Comparison of ENCODE assay signal across 1 cellular context in the genomic region with DNA sequence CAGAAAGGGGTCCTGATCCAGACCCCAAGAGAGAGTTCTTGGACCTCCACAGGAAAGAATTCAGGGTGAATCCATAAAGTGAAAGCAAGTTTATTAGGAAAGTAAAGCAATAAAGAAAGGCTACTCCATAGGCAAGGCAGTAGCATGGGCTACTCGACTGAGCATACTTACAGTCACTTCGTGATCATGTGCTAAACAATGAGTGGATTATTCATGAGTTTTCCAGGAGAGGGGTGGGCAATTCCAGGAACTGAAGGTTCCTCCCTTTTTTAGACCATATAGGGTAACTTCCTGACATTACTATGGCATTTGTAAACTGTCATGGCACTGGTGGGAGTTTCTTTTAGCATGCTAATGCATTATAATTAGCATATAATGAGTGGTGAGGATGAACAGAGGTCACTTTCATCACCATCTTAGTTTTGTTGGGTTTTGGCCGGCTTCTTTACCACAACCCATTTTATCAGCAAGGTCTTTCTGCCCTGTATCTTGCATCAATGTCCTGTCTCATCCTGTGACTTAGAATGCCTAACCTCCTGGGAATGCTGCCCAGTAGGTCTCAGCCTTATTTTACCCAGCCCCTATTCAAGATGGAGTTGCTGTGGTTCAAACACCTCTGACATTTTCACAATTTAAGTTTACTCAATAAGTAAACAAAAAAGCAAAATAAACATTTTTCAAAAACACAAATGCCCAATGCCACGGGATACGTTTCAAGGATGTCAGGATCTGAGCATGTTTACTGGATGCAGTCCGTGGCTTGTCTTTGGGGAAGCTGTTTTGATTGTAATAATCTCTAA.
TF ChIP-seq lines count a peak whose summit lies in the region.

No MANE protein-coding gene starts in this region.

TF ChIP-seq in K562, 482 proteins besides CTCF, POLR2A, EP300 and RAD21 (continued from another document and continues in another):
- TF ChIP-seq, protein P1, sequence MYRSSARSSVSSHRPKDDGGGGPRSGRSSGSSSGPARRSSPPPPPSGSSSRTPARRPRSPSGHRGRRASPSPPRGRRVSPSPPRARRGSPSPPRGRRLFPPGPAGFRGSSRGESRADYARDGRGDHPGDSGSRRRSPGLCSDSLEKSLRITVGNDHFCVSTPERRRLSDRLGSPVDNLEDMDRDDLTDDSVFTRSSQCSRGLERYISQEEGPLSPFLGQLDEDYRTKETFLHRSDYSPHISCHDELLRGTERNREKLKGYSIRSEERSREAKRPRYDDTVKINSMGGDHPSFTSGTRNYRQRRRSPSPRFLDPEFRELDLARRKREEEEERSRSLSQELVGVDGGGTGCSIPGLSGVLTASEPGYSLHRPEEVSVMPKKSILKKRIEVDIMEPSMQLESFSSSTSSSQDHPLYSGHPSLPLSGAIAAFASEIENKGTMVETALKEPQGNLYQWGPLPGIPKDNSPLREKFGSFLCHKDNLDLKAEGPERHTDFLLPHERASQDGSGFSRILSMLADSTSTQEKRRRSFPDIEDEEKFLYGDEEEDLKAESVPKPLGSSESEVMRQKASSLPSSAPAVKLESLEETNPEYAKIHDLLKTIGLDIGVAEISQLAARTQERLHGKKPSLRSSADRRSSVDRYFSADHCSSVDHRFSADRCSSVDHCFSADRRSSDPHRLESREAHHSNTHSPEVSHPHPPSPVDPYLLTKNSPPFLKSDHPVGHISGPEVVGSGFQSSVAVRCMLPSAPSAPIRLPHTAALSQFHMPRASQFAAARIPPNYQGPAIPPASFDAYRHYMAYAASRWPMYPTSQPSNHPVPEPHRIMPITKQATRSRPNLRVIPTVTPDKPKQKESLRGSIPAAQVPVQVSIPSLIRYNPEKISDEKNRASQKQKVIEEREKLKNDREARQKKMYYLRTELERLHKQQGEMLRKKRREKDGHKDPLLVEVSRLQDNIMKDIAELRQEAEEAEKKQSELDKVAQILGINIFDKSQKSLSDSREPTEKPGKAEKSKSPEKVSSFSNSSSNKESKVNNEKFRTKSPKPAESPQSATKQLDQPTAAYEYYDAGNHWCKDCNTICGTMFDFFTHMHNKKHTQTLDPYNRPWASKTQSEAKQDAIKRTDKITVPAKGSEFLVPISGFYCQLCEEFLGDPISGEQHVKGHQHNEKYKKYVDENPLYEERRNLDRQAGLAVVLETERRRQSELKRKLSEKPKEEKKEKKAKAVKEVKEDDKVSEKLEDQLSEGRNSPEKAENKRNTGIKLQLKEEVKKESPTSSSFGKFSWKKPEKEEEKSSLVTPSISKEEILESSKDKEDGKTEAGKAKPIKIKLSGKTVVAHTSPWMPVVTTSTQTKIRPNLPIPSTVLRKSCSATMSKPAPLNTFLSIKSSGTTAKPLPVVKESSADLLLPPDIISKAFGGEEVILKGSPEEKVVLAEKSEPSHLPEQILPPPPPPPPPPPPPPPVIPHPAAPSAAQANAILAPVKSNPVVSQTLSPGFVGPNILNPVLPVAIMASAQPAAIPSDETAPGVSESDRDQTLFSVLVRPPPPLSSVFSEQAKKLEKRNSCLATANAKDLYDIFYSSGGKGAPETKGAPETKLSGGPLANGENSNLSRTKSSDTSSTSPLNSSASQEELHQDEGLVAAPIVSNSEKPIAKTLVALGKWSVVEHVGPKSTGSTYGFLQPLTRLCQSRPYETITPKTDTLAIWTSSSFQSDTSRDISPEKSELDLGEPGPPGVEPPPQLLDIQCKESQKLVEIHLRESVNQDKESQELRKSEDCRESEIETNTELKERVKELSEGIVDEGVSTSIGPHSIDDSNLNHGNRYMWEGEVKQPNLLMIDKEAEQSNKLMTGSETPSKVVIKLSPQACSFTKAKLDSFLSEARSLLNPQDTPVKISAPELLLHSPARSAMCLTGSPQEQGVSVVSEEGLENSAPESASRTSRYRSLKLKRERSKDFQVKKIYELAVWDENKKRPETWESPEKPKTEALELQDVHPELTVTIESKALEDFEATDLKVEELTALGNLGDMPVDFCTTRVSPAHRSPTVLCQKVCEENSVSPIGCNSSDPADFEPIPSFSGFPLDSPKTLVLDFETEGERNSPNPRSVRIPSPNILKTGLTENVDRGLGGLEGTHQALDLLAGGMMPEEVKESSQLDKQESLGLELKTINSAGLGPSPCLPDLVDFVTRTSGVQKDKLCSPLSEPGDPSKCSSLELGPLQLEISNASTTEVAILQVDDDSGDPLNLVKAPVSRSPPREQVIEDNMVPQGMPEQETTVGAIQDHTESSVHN (IDR thresholded peaks at IDR 0.05; ENCODE audit: borderline replicate concordance in 1 of 2, low read depth in 1 of 2), result 0 out of 4 replicates have a peak, but pooled peaks of 1 of the 2 experiments have one; percentile 63
- peak; percentile 99 for TF ChIP-seq CUX1 (CRISPR knock-in tag; IDR thresholded peaks at IDR 0.05)
- TF ChIP-seq ELF2 (CRISPR knock-in tag; IDR thresholded peaks at IDR 0.05), result peak; percentile 93
- peak; percentile 82 for TF ChIP-seq SUPT5H (IDR thresholded peaks at IDR 0.05)
- no peak for TF ChIP-seq KAT7 (CRISPR knock-in tag; IDR thresholded peaks at IDR 0.05; ENCODE audit: borderline replicate concordance)
- peak; percentile 32; the same call in 1 of the 2 replicates for TF ChIP-seq NFE2 (IDR thresholded peaks at IDR 0.05; ENCODE audit: low read depth)
- 0 out of 2 replicates have a peak, but pooled peaks have one; percentile 23 for TF ChIP-seq POLR2G (IDR thresholded peaks at IDR 0.05; ENCODE audit: low read depth, low read length)
- peak; percentile 51; the same call in 1 of the 2 replicates for TF ChIP-seq POLR2AphosphoS2 (IDR thresholded peaks at IDR 0.05; ENCODE audit: low read length)
- TF ChIP-seq TBL1XR1 (IDR thresholded peaks at IDR 0.05; ENCODE audit: low read length in 2 of 2), result no peak
- 0 out of 4 replicates have a peak, but pooled peaks of 1 of the 2 experiments have one; percentile 24 for TF ChIP-seq RCOR1 (IDR thresholded peaks at IDR 0.05; ENCODE audit: borderline replicate concordance in 1 of 2, low read depth in 2 of 2, low read length in 2 of 2)
- TF ChIP-seq TBP (optimal IDR thresholded peaks at IDR 0.05; ENCODE audit: low read depth, low read length), result peak; percentile 43
- no peak for TF ChIP-seq ZFX (CRISPR knock-in tag; IDR thresholded peaks at IDR 0.05)
- TF ChIP-seq FOXA3 (CRISPR knock-in tag; conservative IDR thresholded peaks at IDR 0.05 in 1 of 2, IDR thresholded peaks at IDR 0.05 in 1 of 2), result 0 out of 4 replicates have a peak, but pooled peaks of 1 of the 2 experiments have one; percentile 40
- no peak for TF ChIP-seq WHSC1 (IDR thresholded peaks at IDR 0.05; ENCODE audit: low read length)
- TF ChIP-seq ATF1 (CRISPR knock-in tag; IDR thresholded peaks at IDR 0.05), result no peak
- peak; percentile 68 for TF ChIP-seq ATF1 (tag; IDR thresholded peaks at IDR 0.05)
- no peak for TF ChIP-seq TSC22D4 (tag; IDR thresholded peaks at IDR 0.05)
- TF ChIP-seq, protein P2, sequence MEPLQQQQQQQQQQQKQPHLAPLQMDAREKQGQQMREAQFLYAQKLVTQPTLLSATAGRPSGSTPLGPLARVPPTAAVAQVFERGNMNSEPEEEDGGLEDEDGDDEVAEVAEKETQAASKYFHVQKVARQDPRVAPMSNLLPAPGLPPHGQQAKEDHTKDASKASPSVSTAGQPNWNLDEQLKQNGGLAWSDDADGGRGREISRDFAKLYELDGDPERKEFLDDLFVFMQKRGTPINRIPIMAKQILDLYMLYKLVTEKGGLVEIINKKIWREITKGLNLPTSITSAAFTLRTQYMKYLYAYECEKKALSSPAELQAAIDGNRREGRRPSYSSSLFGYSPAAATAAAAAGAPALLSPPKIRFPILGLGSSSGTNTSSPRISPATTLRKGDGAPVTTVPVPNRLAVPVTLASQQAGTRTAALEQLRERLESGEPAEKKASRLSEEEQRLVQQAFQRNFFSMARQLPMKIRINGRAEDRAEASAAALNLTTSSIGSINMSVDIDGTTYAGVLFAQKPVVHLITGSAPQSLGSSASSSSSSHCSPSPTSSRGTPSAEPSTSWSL (CRISPR knock-in tag; IDR thresholded peaks at IDR 0.05; ENCODE audit: borderline replicate concordance), result peak; percentile 97; the same call in 1 of the 2 replicates
- TF ChIP-seq SMAD1 (IDR thresholded peaks at IDR 0.05; ENCODE audit: low read depth, low read length, partially characterized antibody), result peak; percentile 74
- TF ChIP-seq KLF10 (CRISPR knock-in tag; IDR thresholded peaks at IDR 0.05), result peak; percentile 92
- TF ChIP-seq ATF4 (CRISPR knock-in tag; IDR thresholded peaks at IDR 0.05), result peak; percentile 96
- TF ChIP-seq ZNF780A (CRISPR knock-in tag; IDR thresholded peaks at IDR 0.05), result 0 out of 2 replicates have a peak, but pooled peaks have one; percentile 72
- TF ChIP-seq ZNF707 (CRISPR knock-in tag; conservative IDR thresholded peaks at IDR 0.05), result peak; percentile 83
- no peak for TF ChIP-seq CBX5 (IDR thresholded peaks at IDR 0.05; ENCODE audit: borderline replicate concordance, low read depth)
- TF ChIP-seq SRSF1 (IDR thresholded peaks at IDR 0.05; ENCODE audit: low read depth, low read length), result no peak
- peak; percentile 77 for TF ChIP-seq ZNF324 (CRISPR knock-in tag; IDR thresholded peaks at IDR 0.05)
- no peak for TF ChIP-seq ZNF431 (CRISPR knock-in tag; IDR thresholded peaks at IDR 0.05)
- TF ChIP-seq, protein P3, sequence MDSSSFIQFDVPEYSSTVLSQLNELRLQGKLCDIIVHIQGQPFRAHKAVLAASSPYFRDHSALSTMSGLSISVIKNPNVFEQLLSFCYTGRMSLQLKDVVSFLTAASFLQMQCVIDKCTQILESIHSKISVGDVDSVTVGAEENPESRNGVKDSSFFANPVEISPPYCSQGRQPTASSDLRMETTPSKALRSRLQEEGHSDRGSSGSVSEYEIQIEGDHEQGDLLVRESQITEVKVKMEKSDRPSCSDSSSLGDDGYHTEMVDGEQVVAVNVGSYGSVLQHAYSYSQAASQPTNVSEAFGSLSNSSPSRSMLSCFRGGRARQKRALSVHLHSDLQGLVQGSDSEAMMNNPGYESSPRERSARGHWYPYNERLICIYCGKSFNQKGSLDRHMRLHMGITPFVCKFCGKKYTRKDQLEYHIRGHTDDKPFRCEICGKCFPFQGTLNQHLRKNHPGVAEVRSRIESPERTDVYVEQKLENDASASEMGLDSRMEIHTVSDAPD (CRISPR knock-in tag; IDR thresholded peaks at IDR 0.05), result peak; percentile 87
- no peak for TF ChIP-seq HNRNPLL (IDR thresholded peaks at IDR 0.05; ENCODE audit: low read depth, low read length, poor library complexity, severe bottlenecking)
- TF ChIP-seq NELFE (IDR thresholded peaks at IDR 0.05; ENCODE audit: insufficient read depth, insufficient read length), result no peak
- TF ChIP-seq KDM4B (IDR thresholded peaks at IDR 0.05; ENCODE audit: borderline replicate concordance in 2 of 2, low read depth in 1 of 2), result no peak; a peak in 1 of 4 replicates
- TF ChIP-seq CBFB (CRISPR knock-in tag; IDR thresholded peaks at IDR 0.05), result no peak
- peak; percentile 100 for TF ChIP-seq ZNF589 (CRISPR knock-in tag; IDR thresholded peaks at IDR 0.05; ENCODE audit: low read depth)
- no peak for TF ChIP-seq ZNF12 (CRISPR knock-in tag; IDR thresholded peaks at IDR 0.05)
- peak; percentile 97 for TF ChIP-seq ZBTB26 (CRISPR knock-in tag; IDR thresholded peaks at IDR 0.05)
- peak; percentile 96 for TF ChIP-seq ID3 (CRISPR knock-in tag; IDR thresholded peaks at IDR 0.05)
- TF ChIP-seq ID3 (tag; IDR thresholded peaks at IDR 0.05), result peak; percentile 99
- 0 out of 2 replicates have a peak, but pooled peaks have one; percentile 26 for TF ChIP-seq RNF2 (IDR thresholded peaks at IDR 0.05)
- TF ChIP-seq ZNF175 (CRISPR knock-in tag; IDR thresholded peaks at IDR 0.05; ENCODE audit: low read depth), result peak; percentile 100
